1 cellular context compared by ENCODE assay signal in genomic region chr6:2770171-2770570, GRCh38.
TF ChIP-seq lines count a peak whose summit lies in the region.

No MANE protein-coding gene starts in this region.

TF ChIP-seq in GM12878, 131 proteins besides CTCF, POLR2A, EP300 and RAD21:
- no peak for TF ChIP-seq CBX5 (IDR thresholded peaks at IDR 0.05; ENCODE audit: low read depth)
- no peak for TF ChIP-seq LARP7 (IDR thresholded peaks at IDR 0.05)
- no peak for TF ChIP-seq FOXK2 (IDR thresholded peaks at IDR 0.05)
- TF ChIP-seq ZBTB40 (IDR thresholded peaks at IDR 0.05; ENCODE audit: borderline replicate concordance): no peak
- no peak for TF ChIP-seq SRF (IDR thresholded peaks at IDR 0.05; ENCODE audit: low read depth in 2 of 2, low read length in 2 of 2)
- no peak for TF ChIP-seq SREBF1 (IDR thresholded peaks at IDR 0.05; ENCODE audit: low read length)
- no peak for TF ChIP-seq USF1 (IDR thresholded peaks at IDR 0.05; ENCODE audit: borderline replicate concordance, extremely low read length, insufficient read depth, low read depth, low read length)
- no peak for TF ChIP-seq BRCA1 (IDR thresholded peaks at IDR 0.05; ENCODE audit: low read depth, low read length)
- no peak for TF ChIP-seq NR2F1 (conservative IDR thresholded peaks at IDR 0.05)
- no peak for TF ChIP-seq MLLT1 (IDR thresholded peaks at IDR 0.05)
- TF ChIP-seq ATF3 (IDR thresholded peaks at IDR 0.05; ENCODE audit: borderline replicate concordance, extremely low read depth, low read depth, low read length): no peak
- no peak for TF ChIP-seq GABPA (IDR thresholded peaks at IDR 0.05; ENCODE audit: low read depth)
- TF ChIP-seq RB1 (IDR thresholded peaks at IDR 0.05; ENCODE audit: borderline replicate concordance): no peak
- TF ChIP-seq CEBPZ (IDR thresholded peaks at IDR 0.05; ENCODE audit: low read depth, low read length): no peak
- no peak for TF ChIP-seq BCL3 (IDR thresholded peaks at IDR 0.05; ENCODE audit: borderline replicate concordance, insufficient read depth, low read depth, low read length, poor library complexity, severe bottlenecking)
- TF ChIP-seq SIX5 (IDR thresholded peaks at IDR 0.05; ENCODE audit: low read depth, low read length, severe bottlenecking): no peak
- no peak for TF ChIP-seq ZNF622 (IDR thresholded peaks at IDR 0.05)
- TF ChIP-seq RELA (IDR thresholded peaks at IDR 0.05; ENCODE audit: borderline replicate concordance, partially characterized antibody): no peak
- no peak for TF ChIP-seq EZH2 (IDR thresholded peaks at IDR 0.05; ENCODE audit: borderline replicate concordance, control insufficient read depth, low read depth, low read length)
- TF ChIP-seq ZNF687 (IDR thresholded peaks at IDR 0.05): no peak
